ENCODE assay signal across 19 cellular contexts in genomic region chr10:57015187-57015586, GRCh38.
A peak's percentile ranks its signal among the peaks of the same experiment; 100 is the strongest.
DNase-seq lines count a peak whose midpoint lies in the region; ATAC-seq and TF ChIP-seq lines count a peak whose summit lies in the region.
"Had no signal": no experiment of that assay in that cellular context is flagged by ENCODE, and none has a peak within 500 bp of the region (broad histone marks: within the 10 kb centered on the region; RNA-seq: fewer than 3 reads in every experiment).

No MANE protein-coding gene starts in this region.

- H3K79me2 ChIP-seq in PC-3 (ENCODE audit: low read length): no peaks in the 10 kb centered on the region

- H3K9me3 ChIP-seq in endodermal cell (ENCODE audit: control insufficient read depth, low read length) (peaks cover 41% of the 10 kb centered on the region), heart right ventricle (peaks cover 0 to 7% (median 0%) of the 10 kb centered on the region in 11 donors), PC-3 (ENCODE audit: low read length) (peaks cover 12% of the 10 kb centered on the region; the same call in 1 of the 2 replicates)
- H3K9me3 ChIP-seq: BLaER1 had no signal

- no peak for TF ChIP-seq CTCF in endodermal cell (conservative IDR thresholded peaks at IDR 0.05)
- TF ChIP-seq CTCF in heart right ventricle (IDR thresholded peaks at IDR 0.05): no peak
- TF ChIP-seq CTCF in PC-3 (conservative IDR thresholded peaks at IDR 0.05; ENCODE audit: low read depth, low read length): no peak

- no peaks in the 10 kb centered on the region for H3K27me3 ChIP-seq in endodermal cell (ENCODE audit: control insufficient read depth, insufficient read depth, low read length, poor library complexity, severe bottlenecking)
- H3K27me3 ChIP-seq in heart right ventricle: no peaks in the 10 kb centered on the region
- no peaks in the 10 kb centered on the region for H3K27me3 ChIP-seq in PC-3 (ENCODE audit: low read length)
- H3K27me3 ChIP-seq: BLaER1 had no signal

- no peak overlapping the region for H3K4me2 ChIP-seq in PC-3 (ENCODE audit: low read length)
- H3K4me2 ChIP-seq: BLaER1 had no signal

- no peaks in the 10 kb centered on the region for H3K36me3 ChIP-seq in endodermal cell (ENCODE audit: control insufficient read depth, insufficient read depth, low read length)
- no peaks in the 10 kb centered on the region for H3K36me3 ChIP-seq in heart right ventricle
- H3K36me3 ChIP-seq in PC-3 (ENCODE audit: low read depth, low read length): no peaks in the 10 kb centered on the region
- H3K36me3 ChIP-seq: BLaER1 had no signal

- ATAC-seq in heart right ventricle (peak; percentile 35 to 70 (median 60)), PC-3 (no peak)

- peaks cover 2% of the 10 kb centered on the region for H3K27me3 Mint-ChIP-seq in endodermal cell (ENCODE audit: insufficient read depth)
- H3K27me3 Mint-ChIP-seq in activated CD4-positive, alpha-beta T cell treated with anti-CD3 and anti-CD28 coated beads, Interleukin-2, amount 10 ng/mL, durations not matched to agents 7 days and 5 days: no peaks in the 10 kb centered on the region
- H3K27me3 Mint-ChIP-seq: CD4-positive, alpha-beta memory T cell had no signal

- no peak overlapping the region for H3K4me3 Mint-ChIP-seq in endodermal cell
- no peak overlapping the region for H3K4me3 Mint-ChIP-seq in activated CD4-positive, alpha-beta T cell treated with anti-CD3 and anti-CD28 coated beads, Interleukin-2, amount 10 ng/mL, durations not matched to agents 7 days and 5 days
- H3K4me3 Mint-ChIP-seq: CD4-positive, alpha-beta memory T cell; H9; HFFc6 had no signal

- H3K9ac ChIP-seq in endodermal cell (ENCODE audit: extremely low read depth, low read length, poor library complexity, severe bottlenecking) (no peak overlapping the region), PC-3 (ENCODE audit: low read length) (no peak overlapping the region)
- H3K9ac ChIP-seq: BLaER1 had no signal

- DNase-seq in NCI-H1092 treated with DMSO at 0.1 percent for 48 hours (lab: John Stamatoyannopoulos, UW) (peak; percentile 52), NCI-H1092 (lab: John Stamatoyannopoulos, UW) (no peak), DMS53 (lab: John Stamatoyannopoulos, UW) (peak; percentile 70), endodermal cell (no peak), heart right ventricle (no peak), PC-3 (no peak)
- no peak for DNase-seq in stimulated activated CD4-positive, alpha-beta T cell treated with anti-CD3 and anti-CD28 coated beads, Interleukin-1b, Interleukin-23, amount 100 ng/mL, for 48 hours
- no peak for DNase-seq in activated CD4-positive, alpha-beta T cell treated with anti-CD3 and anti-CD28 coated beads, Interleukin-2, amount 10 ng/mL, durations not matched to agents 7 days and 5 days
- DNase-seq: ACHN; CD4-positive, alpha-beta memory T cell; H9; HFFc6; Kasumi-1; NCI-H1436 treated with DMSO at 0.1 percent for 48 hours; NCI-H2171 treated with DMSO at 0.1 percent for 48 hours; OCI-M1; SW 1271 had no signal

- H3K9me3 Mint-ChIP-seq in endodermal cell: peaks cover 22% of the 10 kb centered on the region
- peaks cover 13% of the 10 kb centered on the region for H3K9me3 Mint-ChIP-seq in activated CD4-positive, alpha-beta T cell treated with anti-CD3 and anti-CD28 coated beads, Interleukin-2, amount 10 ng/mL, durations not matched to agents 7 days and 5 days

- H3K9me2 ChIP-seq in PC-3 (replicated peaks; ENCODE audit: low read length): no peaks in the 10 kb centered on the region; the same call in 1 of the 2 replicates

- no peak overlapping the region for H2AFZ ChIP-seq in PC-3 (ENCODE audit: low read length)

- WGBS in endodermal cell (ENCODE audit: insufficient coverage in 1 of 2, insufficient read length in 1 of 2), 2 experiments: 85 to 97% methylated on average over 6 to 8 of the region's 8 CpGs
- WGBS in heart right ventricle, 2 donors: 40 to 45% methylated on average over 8 of the region's 8 CpGs

- CTCF ChIA-PET in PC-3 (lab: Charles Lee): no interaction called here
- CTCF ChIA-PET in activated CD4-positive, alpha-beta T cell treated with anti-CD3 and anti-CD28 coated beads, Interleukin-2, amount 10 ng/mL, durations not matched to agents 7 days and 5 days (lab: Charles Lee): no interaction called here

- POLR2A ChIA-PET in PC-3 (lab: Charles Lee; ENCODE audit: unreplicated experiment): no interaction called here
- POLR2A ChIA-PET in activated CD4-positive, alpha-beta T cell treated with anti-CD3 and anti-CD28 coated beads, Interleukin-2, amount 10 ng/mL, durations not matched to agents 7 days and 5 days (lab: Charles Lee): no interaction called here

- no TSS peak for BruUV-seq in PC-3 (replicated peaks; lab: Mats Ljungman, UMichigan)

- no peaks in the 10 kb centered on the region for H4K20me1 ChIP-seq in PC-3 (ENCODE audit: low read length)
- H4K20me1 ChIP-seq: BLaER1 had no signal

- H3K4me3 ChIP-seq in endodermal cell (ENCODE audit: low read length) (no peak overlapping the region), heart right ventricle (peak overlapping the region in 4 of 10 donors; percentile 14 to 31 (median 26)), PC-3 (ENCODE audit: low read length) (no peak overlapping the region)
- H3K4me3 ChIP-seq: BLaER1 had no signal

- H3K27ac Mint-ChIP-seq in endodermal cell: peak overlapping the region; percentile 39
- H3K27ac Mint-ChIP-seq in activated CD4-positive, alpha-beta T cell treated with anti-CD3 and anti-CD28 coated beads, Interleukin-2, amount 10 ng/mL, durations not matched to agents 7 days and 5 days: no peak overlapping the region
- H3K27ac Mint-ChIP-seq: HFFc6 had no signal

- intact Hi-C loops in heart right ventricle (cut with DNase I): no loop called here
- intact Hi-C loops in PC-3 (cut with micrococcal nuclease): no loop called here

- H3K4me1 ChIP-seq in endodermal cell (ENCODE audit: control insufficient read depth, insufficient read depth, low read length): peaks cover 10% of the 10 kb centered on the region
- peaks cover 0 to 8% (median 0%) of the 10 kb centered on the region in 9 donors for H3K4me1 ChIP-seq in heart right ventricle
- no peaks in the 10 kb centered on the region for H3K4me1 ChIP-seq in PC-3 (ENCODE audit: insufficient read depth, low read length)
- H3K4me1 ChIP-seq: BLaER1 had no signal

- peaks cover 7% of the 10 kb centered on the region for H3K36me3 Mint-ChIP-seq in endodermal cell (ENCODE audit: low read depth)
- H3K36me3 Mint-ChIP-seq in activated CD4-positive, alpha-beta T cell treated with anti-CD3 and anti-CD28 coated beads, Interleukin-2, amount 10 ng/mL, durations not matched to agents 7 days and 5 days (ENCODE audit: low read depth): no peaks in the 10 kb centered on the region
- H3K36me3 Mint-ChIP-seq: CD4-positive, alpha-beta memory T cell had no signal

- no peaks in the 10 kb centered on the region for H3F3A ChIP-seq in PC-3 (ENCODE audit: low read length, unreplicated experiment)

- peaks cover 16% of the 10 kb centered on the region for H3K4me1 Mint-ChIP-seq in endodermal cell
- no peaks in the 10 kb centered on the region for H3K4me1 Mint-ChIP-seq in activated CD4-positive, alpha-beta T cell treated with anti-CD3 and anti-CD28 coated beads, Interleukin-2, amount 10 ng/mL, durations not matched to agents 7 days and 5 days
- H3K4me1 Mint-ChIP-seq: CD4-positive, alpha-beta memory T cell had no signal

- no peak overlapping the region for H3K27ac ChIP-seq in endodermal cell (ENCODE audit: low read depth, low read length)
- peak overlapping the region in 3 of 10 donors; percentile 23 to 53 (median 44) for H3K27ac ChIP-seq in heart right ventricle
- no peak overlapping the region for H3K27ac ChIP-seq in PC-3 (ENCODE audit: low read length)
- H3K27ac ChIP-seq: 22Rv1, BLaER1 had no signal

Comparison
In these comparisons a context has a peak if more than half of its experiments do, and no peak if none do; other contexts are left out.
1. DNase-seq: peak in NCI-H1092 treated with DMSO at 0.1 percent for 48 hours (single experiment) and DMS53 (single experiment); none in NCI-H1092 (single experiment), endodermal cell (single experiment), heart right ventricle (0 of 2), PC-3 (single experiment), stimulated activated CD4-positive, alpha-beta T cell treated with anti-CD3 and anti-CD28 coated beads, Interleukin-1b, Interleukin-23, amount 100 ng/mL, for 48 hours (single experiment) and activated CD4-positive, alpha-beta T cell treated with anti-CD3 and anti-CD28 coated beads, Interleukin-2, amount 10 ng/mL, durations not matched to agents 7 days and 5 days (single experiment).